Comparison of ENCODE assay signal across 8 cellular contexts in genomic region chr12:56688129-56688845, GRCh38. TPM values are rescaled to one million over a fixed set of nuclear protein-coding genes. Genes with fewer than 3 reads are reported as not detected.
DNase-seq lines count a peak whose midpoint lies in the region; ATAC-seq lines count a peak whose summit lies in the region.

PTGES3 (minus strand) TSS chr12:56688284; CDS start chr12:56687999, 285 bp downstream.

- peaks cover 33% of the 10 kb centered on the region for H3K36me3 ChIP-seq in NT2/D1 (ENCODE audit: insufficient read depth, insufficient read length, low read length)
- H3K36me3 ChIP-seq in endocrine pancreas (ENCODE audit: control insufficient read depth, insufficient read depth, low read length) = no peaks in the 10 kb centered on the region

- no peaks in the 10 kb centered on the region for H3K27me3 Mint-ChIP-seq in activated CD8-positive, alpha-beta memory T cell treated with anti-CD3 and anti-CD28 coated beads, Interleukin-2, amount 10 ng/mL, durations not matched to agents 7 days and 5 days

- H3K4me1 Mint-ChIP-seq in activated CD8-positive, alpha-beta memory T cell treated with anti-CD3 and anti-CD28 coated beads, Interleukin-2, amount 10 ng/mL, durations not matched to agents 7 days and 5 days = peaks cover 23% of the 10 kb centered on the region

- H3K9me3 Mint-ChIP-seq in activated CD8-positive, alpha-beta memory T cell treated with anti-CD3 and anti-CD28 coated beads, Interleukin-2, amount 10 ng/mL, durations not matched to agents 7 days and 5 days (ENCODE audit: low read depth) = no peaks in the 10 kb centered on the region

- H3K36me3 Mint-ChIP-seq in activated CD8-positive, alpha-beta memory T cell treated with anti-CD3 and anti-CD28 coated beads, Interleukin-2, amount 10 ng/mL, durations not matched to agents 7 days and 5 days = peaks cover 30% of the 10 kb centered on the region

- ATAC-seq in GM21381 (IDR thresholded peaks at IDR 0.05; ENCODE audit: unreplicated experiment) = peak; percentile 63
- ATAC-seq in activated CD8-positive, alpha-beta memory T cell treated with anti-CD3 and anti-CD28 coated beads, Interleukin-2, amount 10 ng/mL, durations not matched to agents 7 days and 5 days = peak; percentile 76

- H3K27me3 ChIP-seq in NT2/D1 (ENCODE audit: insufficient read depth, insufficient read length) (no peaks in the 10 kb centered on the region), endocrine pancreas (ENCODE audit: control insufficient read depth, insufficient read depth, low read length) (no peaks in the 10 kb centered on the region)

- H3K27ac Mint-ChIP-seq in activated CD8-positive, alpha-beta memory T cell treated with anti-CD3 and anti-CD28 coated beads, Interleukin-2, amount 10 ng/mL, durations not matched to agents 7 days and 5 days = peak within 1 kb of the TSS; percentile 100

- CTCF ChIA-PET in activated CD8-positive, alpha-beta memory T cell treated with anti-CD3 and anti-CD28 coated beads, Interleukin-2, amount 10 ng/mL, durations not matched to agents 7 days and 5 days (lab: Charles Lee) = interaction anchor here (0.6 to 1.9 kb wide), 9 partner anchors 10 to 314 kb away, joined by 3 to 5 read pairs (median 3); partner anchors contain the start of gene NACA

- peak within 1 kb of the TSS; percentile 99 for H3K9ac ChIP-seq in NT2/D1 (ENCODE audit: insufficient read length, low read depth)
- peak within 1 kb of the TSS; percentile 99 for H3K9ac ChIP-seq in endocrine pancreas (ENCODE audit: control insufficient read depth, insufficient read depth, low read length)

- peak within 1 kb of the TSS; percentile 94 for H3K4me3 Mint-ChIP-seq in activated CD8-positive, alpha-beta memory T cell treated with anti-CD3 and anti-CD28 coated beads, Interleukin-2, amount 10 ng/mL, durations not matched to agents 7 days and 5 days

- H3K4me3 ChIP-seq in NT2/D1 (ENCODE audit: insufficient read length, low read depth) = peak within 1 kb of the TSS; percentile 95
- peak within 1 kb of the TSS; percentile 96 for H3K4me3 ChIP-seq in endocrine pancreas (ENCODE audit: control insufficient read depth, insufficient read depth, low read length)

- DNase-seq in COR-L47 (lab: John Stamatoyannopoulos, UW) (peak; percentile 99), HUDEP-2 (lab: John Stamatoyannopoulos, UW; ENCODE audit: unreplicated experiment in 76 of 76) (peak in 75 of 76 experiments; percentile 56 to 99 (median 97)), NT2/D1 (ENCODE audit: low read depth, low spot score) (peak; percentile 98), mesenteric fat pad (ENCODE audit: low spot score) (peak; percentile 99)
- DNase-seq in activated CD8-positive, alpha-beta memory T cell treated with anti-CD3 and anti-CD28 coated beads, Interleukin-2, amount 10 ng/mL, durations not matched to agents 7 days and 5 days = peak; percentile 99
- DNase-seq in stimulated activated CD8-positive, alpha-beta memory T cell treated with anti-CD3 and anti-CD28 coated beads, Interleukin-15, amount 100 ng/mL, for 24 hours (ENCODE audit: low read depth) = peak; percentile 96

- H3K9me3 ChIP-seq in NT2/D1 (ENCODE audit: insufficient read depth, low read length) (no peaks in the 10 kb centered on the region), endocrine pancreas (ENCODE audit: control insufficient read depth, low read length) (no peaks in the 10 kb centered on the region)

- H3K4me1 ChIP-seq in NT2/D1 (ENCODE audit: insufficient read depth, insufficient read length) (no peaks in the 10 kb centered on the region), endocrine pancreas (ENCODE audit: control insufficient read depth, insufficient read depth, low read length) (peaks cover 5% of the 10 kb centered on the region)

RNA-seq across cellular contexts. Expression of gene PTGES3, which starts in this region (rescaled TPM):
- 100 to 1,000 TPM; 241 to 268 TPM for total RNA-seq in activated CD8-positive, alpha-beta memory T cell treated with anti-CD3 and anti-CD28 coated beads, Interleukin-2, amount 10 ng/mL, durations not matched to agents 7 days and 5 days
- total RNA-seq in mesenteric fat pad = 130 TPM

Comparison
In these comparisons a context has a peak if more than half of its experiments do, and no peak if none do; other contexts are left out.
1. Peak in every context shown above with its lines: DNase-seq, ATAC-seq and H3K4me3 ChIP-seq.